18 cellular contexts compared by ENCODE assay signal in the genomic region with DNA sequence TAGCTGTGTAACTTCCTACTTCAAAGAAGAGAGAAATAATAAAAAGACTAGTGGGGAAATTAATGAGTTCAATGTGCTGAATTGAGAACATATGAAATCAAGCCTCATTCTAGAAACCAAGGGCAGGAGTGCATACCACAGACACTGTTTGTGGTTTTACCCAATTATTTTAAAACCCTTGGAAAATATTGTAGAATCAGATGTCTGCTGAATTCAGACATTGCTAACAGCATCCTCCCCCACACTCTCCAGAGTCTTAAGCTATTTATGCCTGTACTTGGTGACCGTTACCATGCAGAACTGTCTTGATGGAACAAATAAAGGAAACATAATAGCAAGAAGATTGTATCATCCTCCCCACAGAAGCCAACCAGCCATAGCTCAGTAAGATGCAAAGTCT.
DNase-seq lines count a peak whose midpoint lies in the region; ATAC-seq and TF ChIP-seq lines count a peak whose summit lies in the region.
"Had no signal": no experiment of that assay in that cellular context is flagged by ENCODE, and none has a peak within 500 bp of the region (broad histone marks: within the 10 kb centered on the region; RNA-seq: fewer than 3 reads in every experiment).

No MANE protein-coding gene starts in this region.

- no peak overlapping the region for H2BK120ac ChIP-seq in neuronal stem cell (ENCODE audit: low read depth, low read length)

- 27% methylated on average over 1 of the region's 1 CpG for WGBS in SK-N-SH (ENCODE audit: low lambda C conversion rate)
- no CpG with 5 or more reads among the region's 1 CpG for WGBS in neuronal stem cell (ENCODE audit: extremely low coverage in 2 of 2, insufficient read length in 2 of 2, insufficient replicate concordance in 1 of 2), 2 donors

- H4K8ac ChIP-seq in neuronal stem cell (ENCODE audit: low read depth, low read length): no peak overlapping the region

- no peak overlapping the region for H2AK5ac ChIP-seq in neuronal stem cell (ENCODE audit: low read depth, low read length)

- no peaks in the 10 kb centered on the region for H3F3A ChIP-seq in SK-N-SH (replicated peaks; ENCODE audit: insufficient read depth)

- TF ChIP-seq EP300 in SK-N-SH (IDR thresholded peaks at IDR 0.05; ENCODE audit: borderline replicate concordance in 1 of 2, low read depth in 1 of 2, low read length in 1 of 2): peak in 1 of 2 experiments; percentile 15; a peak in 1 of 4 replicates

- H3K4ac ChIP-seq in neuronal stem cell (ENCODE audit: low read length): no peak overlapping the region

- H3K27ac ChIP-seq in SK-N-SH (ENCODE audit: low read depth in 2 of 2, low read length in 1 of 2): peak overlapping the region in 1 of 2 experiments; percentile 64; a peak in 2 of 4 replicates
- no peak overlapping the region for H3K27ac ChIP-seq in fibroblast of lung (ENCODE audit: insufficient read depth, low read length)
- H3K27ac ChIP-seq in neuronal stem cell (replicated peaks; ENCODE audit: low read length): no peak overlapping the region
- H3K27ac ChIP-seq: BLaER1, HL-60, neutrophil, spleen had no signal

- H3K23ac ChIP-seq in neuronal stem cell (ENCODE audit: low read depth, low read length, poor library complexity): no peak overlapping the region

- H3K79me1 ChIP-seq in neuronal stem cell (ENCODE audit: low read depth, low read length): no peaks in the 10 kb centered on the region

- no peaks in the 10 kb centered on the region; a peak in 1 of 4 replicates for H3K4me1 ChIP-seq in SK-N-SH (ENCODE audit: control insufficient read depth in 1 of 2, insufficient read depth in 2 of 2, low read depth in 1 of 2, low read length in 1 of 2)
- no peaks in the 10 kb centered on the region for H3K4me1 ChIP-seq in fibroblast of lung (ENCODE audit: control insufficient read depth, extremely low read depth, insufficient read depth, low read length)
- H3K4me1 ChIP-seq in neuronal stem cell (ENCODE audit: control insufficient read depth in 2 of 2, insufficient read depth in 1 of 2, low read depth in 1 of 2, low read length in 2 of 2): no peaks in the 10 kb centered on the region
- H3K4me1 ChIP-seq: BLaER1, spleen had no signal

- H3K9me2 ChIP-seq in SK-N-SH: no peaks in the 10 kb centered on the region

- ATAC-seq in HG03159 (IDR thresholded peaks at IDR 0.05; ENCODE audit: unreplicated experiment) (no peak), GM19324 (IDR thresholded peaks at IDR 0.05; ENCODE audit: low FRiP score, unreplicated experiment) (no peak)
- ATAC-seq: activated naive CD4-positive, alpha-beta T cell treated with anti-CD3 and anti-CD28 coated beads, Interleukin-2, amount 50 U/mL, for 72 hours; T-helper 17 cell had no signal

- no peak overlapping the region for H4K91ac ChIP-seq in neuronal stem cell (ENCODE audit: low read depth, low read length, poor library complexity)

- H2AFZ ChIP-seq in SK-N-SH (ENCODE audit: low read depth) (no peak overlapping the region), fibroblast of lung (ENCODE audit: low read length) (no peak overlapping the region), neuronal stem cell (ENCODE audit: low read length) (no peak overlapping the region)

- H2BK5ac ChIP-seq in neuronal stem cell (ENCODE audit: low read length): peak overlapping the region; percentile 29

- H3K36me3 ChIP-seq in SK-N-SH (replicated peaks in 1 of 2; ENCODE audit: control insufficient read depth in 1 of 2, insufficient read depth in 2 of 2, low read length in 1 of 2) (no peaks in the 10 kb centered on the region), fibroblast of lung (ENCODE audit: control insufficient read depth, insufficient read depth, low read length) (no peaks in the 10 kb centered on the region), neuronal stem cell (replicated peaks in 1 of 2; ENCODE audit: control insufficient read depth in 2 of 2, insufficient read depth in 2 of 2, low read length in 2 of 2) (no peaks in the 10 kb centered on the region)
- H3K36me3 ChIP-seq: BLaER1, neutrophil, spleen had no signal

- H2BK15ac ChIP-seq in neuronal stem cell (ENCODE audit: low read length): no peak overlapping the region

- no peak overlapping the region for H2BK12ac ChIP-seq in neuronal stem cell (ENCODE audit: low read length)

- DNase-seq in AG10803 (ENCODE audit: low read depth) (peak; percentile 98), SK-N-SH (no peak), fibroblast of lung (ENCODE audit: low read depth in 2 of 2) (peak; percentile 2 to 93), neuronal stem cell (ENCODE audit: low spot score) (no peak), NCI-H1436 treated with DMSO at 0.1 percent for 48 hours (lab: John Stamatoyannopoulos, UW) (no peak), cardiac septum (ENCODE audit: low spot score) (no peak)
- DNase-seq: activated CD4-positive, alpha-beta T cell treated with anti-CD3 and anti-CD28 coated beads for 1 hour; erythroblast; Karpas-422; NCI-H1930; spleen; T-helper 17 cell had no signal

- H3K9ac ChIP-seq in SK-N-SH: no peak overlapping the region
- no peak overlapping the region for H3K9ac ChIP-seq in fibroblast of lung (ENCODE audit: insufficient read depth, low read length)
- no peak overlapping the region for H3K9ac ChIP-seq in neuronal stem cell (ENCODE audit: low read depth, low read length, poor library complexity)
- H3K9ac ChIP-seq: BLaER1 had no signal

- H3K79me2 ChIP-seq in SK-N-SH (ENCODE audit: insufficient read depth) (no peaks in the 10 kb centered on the region), fibroblast of lung (ENCODE audit: control insufficient read depth, insufficient read depth, low read length) (no peaks in the 10 kb centered on the region)

- no peak for TF ChIP-seq RAD21 in SK-N-SH (IDR thresholded peaks at IDR 0.05; ENCODE audit: low read length)

- no peak overlapping the region for H3K18ac ChIP-seq in neuronal stem cell (ENCODE audit: low read length)

- TF ChIP-seq CTCF in AG10803 (conservative IDR thresholded peaks at IDR 0.05; ENCODE audit: low read length) (no peak), SK-N-SH (IDR thresholded peaks at IDR 0.05) (no peak), fibroblast of lung (conservative IDR thresholded peaks at IDR 0.05 in 1 of 2, IDR thresholded peaks at IDR 0.05 in 1 of 2; ENCODE audit: low read depth in 1 of 2, low read length in 2 of 2) (no peak)

- H3K27me3 ChIP-seq in SK-N-SH (ENCODE audit: insufficient read depth) (no peaks in the 10 kb centered on the region), fibroblast of lung (ENCODE audit: control insufficient read depth, insufficient read depth, low read length) (no peaks in the 10 kb centered on the region), neuronal stem cell (ENCODE audit: control insufficient read depth in 3 of 3, insufficient read depth in 3 of 3, low read depth in 1 of 3, low read length in 3 of 3) (no peaks in the 10 kb centered on the region)
- H3K27me3 ChIP-seq: BLaER1, neutrophil, spleen had no signal

- peak overlapping the region; percentile 40; the same call in 1 of the 2 replicates for H3K4me2 ChIP-seq in SK-N-SH
- no peak overlapping the region for H3K4me2 ChIP-seq in fibroblast of lung (ENCODE audit: extremely low read depth, insufficient read depth, low read length)
- H3K4me2 ChIP-seq in neuronal stem cell (ENCODE audit: insufficient read depth, low read length, poor library complexity, severe bottlenecking): no peak overlapping the region
- H3K4me2 ChIP-seq: BLaER1 had no signal

- H3K9me3 ChIP-seq in SK-N-SH (no peaks in the 10 kb centered on the region), fibroblast of lung (ENCODE audit: control insufficient read depth, insufficient read depth, low read depth, low read length) (no peaks in the 10 kb centered on the region), neuronal stem cell (replicated peaks in 1 of 2; ENCODE audit: control insufficient read depth in 2 of 2, insufficient read depth in 1 of 2, low read depth in 1 of 2, low read length in 2 of 2) (no peaks in the 10 kb centered on the region)
- H3K9me3 ChIP-seq: BLaER1, neutrophil had no signal

- H3K4me3 ChIP-seq in AG10803 (ENCODE audit: low read length) (no peak overlapping the region), SK-N-SH (ENCODE audit: low read depth in 2 of 2, low read length in 1 of 2) (no peak overlapping the region), fibroblast of lung (replicated peaks in 1 of 4; ENCODE audit: control extremely low read depth in 1 of 4, insufficient read depth in 1 of 4, low read depth in 3 of 4, low read length in 4 of 4) (no peak overlapping the region), neuronal stem cell (ENCODE audit: low read length in 2 of 2) (no peak overlapping the region)
- H3K4me3 ChIP-seq: BLaER1, spleen had no signal

- H3K14ac ChIP-seq in neuronal stem cell (ENCODE audit: low read length): no peak overlapping the region

- H4K20me1 ChIP-seq in SK-N-SH (ENCODE audit: insufficient read depth) (no peaks in the 10 kb centered on the region; the same call in 1 of the 2 replicates), fibroblast of lung (ENCODE audit: control insufficient read depth, extremely low read depth, insufficient read depth, low read length) (no peaks in the 10 kb centered on the region)
- H4K20me1 ChIP-seq: BLaER1 had no signal

- POLR2A ChIA-PET in SK-N-SH (lab: Yijun Ruan, JAX): no interaction called here

- CTCF ChIA-PET in SK-N-SH (lab: Yijun Ruan, JAX): interaction anchor here (1.5 kb wide), 1 partner anchor 473 kb away, joined by 3 read pairs; no protein-coding TSS in a partner anchor

- intact Hi-C loops in cardiac septum (cut with DNase I): no loop called here

TF ChIP-seq in SK-N-SH, 30 proteins besides CTCF, POLR2A, EP300 and RAD21 (continues in another document):
- TF ChIP-seq NRF1 (IDR thresholded peaks at IDR 0.05; ENCODE audit: low read depth, low read length) (no peak), MEF2A (IDR thresholded peaks at IDR 0.05; ENCODE audit: borderline replicate concordance, low read depth) (no peak), FOXJ3 (CRISPR knock-in tag; IDR thresholded peaks at IDR 0.05) (no peak)

Comparison
In these comparisons a context has a peak if more than half of its experiments do, and no peak if none do; other contexts are left out.
1. DNase-seq: peak in AG10803 (single experiment) and fibroblast of lung (2 of 2); none in SK-N-SH (single experiment), neuronal stem cell (single experiment), NCI-H1436 treated with DMSO at 0.1 percent for 48 hours (single experiment) and cardiac septum (single experiment).